Comparison of ENCODE assay signal across 27 cellular contexts in genomic region chr2:157737636-157738035, GRCh38.
DNase-seq lines count a peak whose midpoint lies in the region; ATAC-seq, FAIRE-seq and TF ChIP-seq lines count a peak whose summit lies in the region.
"Had no signal": no experiment of that assay in that cellular context is flagged by ENCODE, and none has a peak within 500 bp of the region (broad histone marks: within the 10 kb centered on the region; RNA-seq: fewer than 3 reads in every experiment).

No MANE protein-coding gene starts in this region.

- ATAC-seq in K562 (no peak), GM21825 (IDR thresholded peaks at IDR 0.05; ENCODE audit: unreplicated experiment) (no peak), HG02884 (IDR thresholded peaks at IDR 0.05; ENCODE audit: unreplicated experiment) (no peak)
- ATAC-seq: GM12878 had no signal

- H3K27ac ChIP-seq in K562 (ENCODE audit: extremely low read depth, low read depth, low read length) (no peak overlapping the region), small intestine (ENCODE audit: low read depth in 1 of 2, low read length in 1 of 2) (no peak overlapping the region)
- H3K27ac ChIP-seq: BLaER1 had no signal

- H3K9ac ChIP-seq in K562 (ENCODE audit: insufficient read depth in 1 of 2, low read depth in 2 of 2, low read length in 2 of 2), result no peak overlapping the region
- H3K9ac ChIP-seq: BLaER1 had no signal

- H3K4me1 ChIP-seq in K562 (replicated peaks in 1 of 2; ENCODE audit: control insufficient read depth in 2 of 2, insufficient read depth in 2 of 2, low read length in 2 of 2) (peaks cover 0 to 2% of the 10 kb centered on the region in 2 experiments; a peak in 2 of 5 replicates), small intestine (ENCODE audit: control insufficient read depth in 2 of 2, insufficient read depth in 1 of 2, low read depth in 1 of 2, low read length in 1 of 2) (no peaks in the 10 kb centered on the region)
- H3K4me1 ChIP-seq: BE2C, BLaER1 had no signal

- H3K27me3 Mint-ChIP-seq in glutamatergic neuron (ENCODE audit: unreplicated experiment), result peaks cover 4% of the 10 kb centered on the region
- H3K27me3 Mint-ChIP-seq: CD4-positive, alpha-beta memory T cell; CD4-positive, CD25-positive, alpha-beta regulatory T cell; CD8-positive, alpha-beta memory T cell had no signal

- CTCF ChIA-PET in K562 (lab: Yijun Ruan, JAX; ENCODE audit: low intra/inter-chr PET ratio), result no interaction called here

- intact Hi-C loops in K562 (cut with micrococcal nuclease), result no loop called here

- H3K4me2 ChIP-seq in K562 (ENCODE audit: insufficient read depth, low read length), result no peak overlapping the region
- H3K4me2 ChIP-seq: BLaER1 had no signal

- peaks cover 7% of the 10 kb centered on the region for H3K9me3 Mint-ChIP-seq in glutamatergic neuron (ENCODE audit: unreplicated experiment)

- no peak for TF ChIP-seq RAD21 in K562 (CRISPR knock-in tag; conservative IDR thresholded peaks at IDR 0.05 in 1 of 2, IDR thresholded peaks at IDR 0.05 in 1 of 2)

- H3K27ac Mint-ChIP-seq in glutamatergic neuron (ENCODE audit: unreplicated experiment), result peak overlapping the region; percentile 9
- H3K27ac Mint-ChIP-seq: CD14-positive monocyte; CD4-positive, CD25-positive, alpha-beta regulatory T cell; CD8-positive, alpha-beta memory T cell had no signal

- H3K4me3 Mint-ChIP-seq in glutamatergic neuron (ENCODE audit: unreplicated experiment), result no peak overlapping the region
- H3K4me3 Mint-ChIP-seq: CD14-positive monocyte; CD4-positive, alpha-beta memory T cell; CD4-positive, CD25-positive, alpha-beta regulatory T cell; CD8-positive, alpha-beta memory T cell had no signal

- POLR2A ChIA-PET in K562 (lab: Yijun Ruan, JAX), result no interaction called here

- no peak for TF ChIP-seq POLR2A in K562 (conservative IDR thresholded peaks at IDR 0.05)

- H3K9me3 ChIP-seq in K562 (replicated peaks; ENCODE audit: control insufficient read depth, insufficient read depth, low read depth, low read length), result no peaks in the 10 kb centered on the region
- H3K9me3 ChIP-seq in small intestine (ENCODE audit: control insufficient read depth, low read depth), result no peaks in the 10 kb centered on the region
- H3K9me3 ChIP-seq: BE2C, BLaER1 had no signal

- H2AFZ ChIP-seq in K562 (ENCODE audit: low read depth, low read length), result no peak overlapping the region

- no peaks in the 10 kb centered on the region for H3K9me1 ChIP-seq in K562 (ENCODE audit: control insufficient read depth, insufficient read depth, low read length)

- in situ Hi-C loops in K562 (cut with MboI), result no loop called here

- H3K27me3 ChIP-seq in K562 (ENCODE audit: control insufficient read depth in 2 of 2, insufficient read depth in 2 of 2, low read length in 2 of 2) (no peaks in the 10 kb centered on the region), small intestine (ENCODE audit: control insufficient read depth in 2 of 2, insufficient read depth in 2 of 2, low read length in 2 of 2) (no peaks in the 10 kb centered on the region)
- H3K27me3 ChIP-seq: BE2C, BLaER1 had no signal

- H3K4me3 ChIP-seq in K562, result no peak overlapping the region
- no peak overlapping the region for H3K4me3 ChIP-seq in small intestine (ENCODE audit: low read depth in 1 of 2, low read length in 2 of 2)
- H3K4me3 ChIP-seq: BLaER1, GM12878 had no signal

- peak; percentile 35 for FAIRE-seq in K562 (lab: Jason Lieb, UNC)
- FAIRE-seq in small intestine (lab: Jason Lieb, UNC), result no peak
- FAIRE-seq: A204.1, GM12878, GM12892, GM18507 had no signal

- TF ChIP-seq CTCF in K562 (IDR thresholded peaks at IDR 0.05 in 2 of 3, conservative IDR thresholded peaks at IDR 0.05 in 1 of 3; ENCODE audit: insufficient read depth in 2 of 3, low read depth in 1 of 3, low read length in 3 of 3) (no peak), glutamatergic neuron (IDR thresholded peaks at IDR 0.05; ENCODE audit: partially characterized antibody, unreplicated experiment) (no peak)

- no peaks in the 10 kb centered on the region for H3K79me2 ChIP-seq in K562 (ENCODE audit: control insufficient read depth, insufficient read depth, low read length)

- peaks cover 14% of the 10 kb centered on the region for H3K4me1 Mint-ChIP-seq in glutamatergic neuron (ENCODE audit: low read depth, unreplicated experiment)
- H3K4me1 Mint-ChIP-seq: CD14-positive monocyte had no signal

- no TSS peak for BruUV-seq in K562 (replicated peaks; lab: Mats Ljungman, UMichigan)

- H3K36me3 ChIP-seq in K562 (ENCODE audit: control insufficient read depth, insufficient read depth, low read length) (peaks cover 21% of the 10 kb centered on the region), small intestine (ENCODE audit: control insufficient read depth in 2 of 2, insufficient read depth in 2 of 2, low read length in 2 of 2) (peaks cover 3 to 7% of the 10 kb centered on the region in 2 donors)
- H3K36me3 ChIP-seq: BE2C had no signal

- H4K20me1 ChIP-seq in K562 (replicated peaks; ENCODE audit: control insufficient read depth, insufficient read depth, low read length), result no peaks in the 10 kb centered on the region
- H4K20me1 ChIP-seq: BLaER1 had no signal

- DNase-seq in K562 (ENCODE audit: extremely low read depth in 1 of 4, low spot score in 3 of 4) (no peak), glutamatergic neuron (no peak), small intestine (peak; percentile 55), cerebellum (ENCODE audit: low spot score) (no peak)
- DNase-seq: 8988T; ACHN; BE2C; C1 segment of cervical spinal cord; CD4-positive, alpha-beta memory T cell; CD4-positive, CD25-positive, alpha-beta regulatory T cell; CD8-positive, alpha-beta memory T cell; COR-L47; DMS 273 treated with DMSO at 0.1 percent for 48 hours; DMS153; DMS53; DMS79; DND-41; EL; GDM1 had no signal

- peaks cover 20% of the 10 kb centered on the region for H3K36me3 Mint-ChIP-seq in glutamatergic neuron (ENCODE audit: unreplicated experiment)

- no peak for TF ChIP-seq EP300 in K562 (IDR thresholded peaks at IDR 0.05; ENCODE audit: low read length)

- 55% methylated on average over 2 of the region's 2 CpGs for WGBS in K562 (ENCODE audit: insufficient coverage, low coverage, missing lambda C conversion rate)
- 20 to 64% (median 39%) methylated on average over 2 of the region's 2 CpGs for whole genome bisulfite sequencing in small intestine, 3 donors

TF ChIP-seq in K562, 482 proteins besides CTCF, POLR2A, EP300 and RAD21 (continues in another document):
- TF ChIP-seq ZFP91 (CRISPR knock-in tag; IDR thresholded peaks at IDR 0.05) (no peak), NR2C2 (CRISPR knock-in tag; IDR thresholded peaks at IDR 0.05) (no peak), NR2C2 (tag; IDR thresholded peaks at IDR 0.05) (no peak), CLOCK (CRISPR knock-in tag; IDR thresholded peaks at IDR 0.05; ENCODE audit: borderline replicate concordance) (no peak), ZNF146 (CRISPR knock-in tag; IDR thresholded peaks at IDR 0.05; ENCODE audit: unreplicated experiment) (no peak), ZNF644 (tag; IDR thresholded peaks at IDR 0.05; ENCODE audit: low read depth) (no peak)
